Comparison of ENCODE assay signal across 8 cellular contexts in the genomic region with DNA sequence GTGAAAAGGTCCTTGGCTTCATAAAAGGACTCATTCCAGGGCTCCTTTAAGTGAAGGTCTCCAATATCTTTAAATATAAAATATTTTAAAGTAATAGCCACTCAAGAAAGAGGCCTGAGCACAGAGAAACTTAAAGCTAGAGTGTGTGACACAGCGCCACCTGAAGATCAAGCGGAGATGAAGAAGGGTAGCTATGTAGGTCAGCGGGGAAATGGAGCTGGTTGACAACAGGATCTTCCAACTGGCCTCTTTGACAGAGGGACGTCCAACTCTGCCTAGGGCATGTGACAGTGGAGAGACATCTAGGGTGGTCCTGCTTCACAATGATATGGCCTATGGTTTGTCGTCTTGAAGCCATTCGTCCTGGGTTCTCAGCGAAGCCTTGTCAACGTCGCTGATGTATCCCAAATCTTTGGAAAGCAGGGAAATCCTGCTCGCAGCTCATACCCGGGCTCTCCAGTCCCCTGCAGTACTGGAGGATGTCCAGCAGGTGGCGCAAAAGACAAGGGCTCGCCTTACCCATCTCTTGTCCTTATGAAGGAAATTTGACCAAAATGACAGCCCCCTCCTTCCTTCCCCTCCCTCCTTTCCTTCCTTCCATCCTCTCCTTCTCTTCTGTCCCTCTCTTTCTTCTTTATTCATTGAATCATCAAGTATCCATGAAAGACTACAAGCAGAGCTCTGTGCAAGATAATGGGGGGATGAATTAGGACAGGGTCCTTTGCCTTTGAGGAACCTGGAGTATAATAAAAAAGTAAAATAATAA. TPM values are rescaled to one million over a fixed set of nuclear protein-coding genes. Genes with fewer than 3 reads are reported as not detected.
A peak's percentile ranks its signal among the peaks of the same experiment; 100 is the strongest.
DNase-seq lines count a peak whose midpoint lies in the region; ATAC-seq and TF ChIP-seq lines count a peak whose summit lies in the region.

No MANE protein-coding gene starts in this region.

- H3K79me1 ChIP-seq in trophoblast cell (ENCODE audit: low read length), result peaks cover 4% of the 10 kb centered on the region

- H3K27ac ChIP-seq in trophoblast cell (ENCODE audit: low read depth, low read length) (no peak overlapping the region), uterus (peak overlapping the region in 1 of 2 donors; percentile 55)

- no CpG with 5 or more reads among the region's 13 CpGs for WGBS in trophoblast cell (ENCODE audit: extremely low coverage, insufficient coverage, insufficient read length)

- no peak for ATAC-seq in HG02571 (IDR thresholded peaks at IDR 0.05; ENCODE audit: unreplicated experiment)

- no peak overlapping the region for H3K4me3 ChIP-seq in trophoblast cell (ENCODE audit: low read depth, low read length)
- H3K4me3 ChIP-seq in uterus, result no peak overlapping the region

- H3K27me3 Mint-ChIP-seq in activated naive CD4-positive, alpha-beta T cell treated with anti-CD3 and anti-CD28 coated beads for 36 hours (ENCODE audit: low read depth), result no peaks in the 10 kb centered on the region
- H3K27me3 Mint-ChIP-seq in glutamatergic neuron (ENCODE audit: unreplicated experiment), result no peaks in the 10 kb centered on the region

- TF ChIP-seq POLR2A in uterus (IDR thresholded peaks at IDR 0.05), result peak in 1 of 2 donors; percentile 15

- DNase-seq in ELR (ENCODE audit: low read depth) (peak; percentile 76), HUDEP-2 (lab: John Stamatoyannopoulos, UW; ENCODE audit: unreplicated experiment in 76 of 76) (peak in 57 of 76 experiments; percentile 6 to 74 (median 36)), SK-MEL-5 (ENCODE audit: low read depth, low spot score) (peak; percentile 79), glutamatergic neuron (peak; percentile 84), trophoblast cell (peak; percentile 33 to 81), uterus (peak; percentile 83 to 85)
- DNase-seq in activated naive CD4-positive, alpha-beta T cell treated with anti-CD3 and anti-CD28 coated beads for 36 hours, result peak; percentile 78

- H3K9ac ChIP-seq in trophoblast cell (ENCODE audit: low read length), result no peak overlapping the region

- H4K12ac ChIP-seq in trophoblast cell (ENCODE audit: low read depth, low read length), result no peak overlapping the region

- no peak overlapping the region for H2BK12ac ChIP-seq in trophoblast cell (ENCODE audit: low read length)

- H3K4me1 ChIP-seq in trophoblast cell (ENCODE audit: control insufficient read depth in 1 of 2, insufficient read depth in 2 of 2, low read length in 2 of 2) (peaks cover 5% of the 10 kb centered on the region in 2 experiments), uterus (peaks cover 0 to under 1% of the 10 kb centered on the region in 2 donors)

- H3K4me2 ChIP-seq in trophoblast cell (ENCODE audit: low read length), result peak overlapping the region; percentile 25

- H3K9me3 Mint-ChIP-seq in activated naive CD4-positive, alpha-beta T cell treated with anti-CD3 and anti-CD28 coated beads for 36 hours, result no peaks in the 10 kb centered on the region
- no peaks in the 10 kb centered on the region for H3K9me3 Mint-ChIP-seq in glutamatergic neuron (ENCODE audit: unreplicated experiment)

- H3K9me3 ChIP-seq in trophoblast cell (ENCODE audit: insufficient read depth, low read depth, low read length) (no peaks in the 10 kb centered on the region), uterus (no peaks in the 10 kb centered on the region)

- no peak overlapping the region for H3K4ac ChIP-seq in trophoblast cell (ENCODE audit: low read depth, low read length)

- H2BK120ac ChIP-seq in trophoblast cell (ENCODE audit: insufficient read depth, low read length, poor library complexity), result no peak overlapping the region

- H3K27me3 ChIP-seq in trophoblast cell (ENCODE audit: insufficient read depth, low read length) (no peaks in the 10 kb centered on the region), uterus (no peaks in the 10 kb centered on the region)

- H3K4me3 Mint-ChIP-seq in activated naive CD4-positive, alpha-beta T cell treated with anti-CD3 and anti-CD28 coated beads for 36 hours, result no peak overlapping the region
- H3K4me3 Mint-ChIP-seq in glutamatergic neuron (ENCODE audit: unreplicated experiment), result no peak overlapping the region

- intact Hi-C loops in activated naive CD4-positive, alpha-beta T cell treated with anti-CD3 and anti-CD28 coated beads for 36 hours (cut with micrococcal nuclease), result loop anchor here (1.0 to 10.0 kb wide), 3 partner anchors 119 to 722 kb away; no protein-coding TSS in a partner anchor
- intact Hi-C loops in uterus (cut with DNase I; ENCODE audit: low total_unique reads), result loop anchor here (2.0 kb wide), 1 partner anchor 118 kb away; no protein-coding TSS in a partner anchor

- H3K4me1 Mint-ChIP-seq in activated naive CD4-positive, alpha-beta T cell treated with anti-CD3 and anti-CD28 coated beads for 36 hours (ENCODE audit: low read depth), result no peaks in the 10 kb centered on the region
- H3K4me1 Mint-ChIP-seq in glutamatergic neuron (ENCODE audit: low read depth, unreplicated experiment), result no peaks in the 10 kb centered on the region

- in situ Hi-C loops in SK-MEL-5 (cut with HindIII; ENCODE audit: low pct_unique_long_range_greater_than_20kb, low sequenced_read_pairs), result no loop called here

- no peak overlapping the region for H4K91ac ChIP-seq in trophoblast cell (ENCODE audit: low read depth, low read length)

- no peak overlapping the region for H2BK5ac ChIP-seq in trophoblast cell (ENCODE audit: low read depth, low read length, poor library complexity)

- TF ChIP-seq CTCF in glutamatergic neuron (IDR thresholded peaks at IDR 0.05; ENCODE audit: partially characterized antibody, unreplicated experiment) (peak; percentile 97), uterus (IDR thresholded peaks at IDR 0.05) (peak; percentile 91 to 98 (median 95))

- no peak overlapping the region for H3K14ac ChIP-seq in trophoblast cell (ENCODE audit: low read length)

- no peak overlapping the region for H2AK5ac ChIP-seq in trophoblast cell (ENCODE audit: low read length)

- CTCF ChIA-PET in activated naive CD4-positive, alpha-beta T cell treated with anti-CD3 and anti-CD28 coated beads for 36 hours (lab: Charles Lee), result interaction anchor here (0.5 to 9.4 kb wide), 33 partner anchors 9 to 705 kb away, joined by 3 to 127 read pairs (median 4); no protein-coding TSS in a partner anchor

- H3K36me3 ChIP-seq in trophoblast cell (ENCODE audit: control insufficient read depth in 1 of 2, insufficient read depth in 2 of 2, low read length in 2 of 2) (no peaks in the 10 kb centered on the region), uterus (no peaks in the 10 kb centered on the region)

- H3K79me2 ChIP-seq in trophoblast cell (ENCODE audit: control insufficient read depth, insufficient read depth, low read length, poor library complexity), result no peaks in the 10 kb centered on the region

- no peak overlapping the region for H2AFZ ChIP-seq in trophoblast cell (ENCODE audit: insufficient read depth, low read length, poor library complexity)

- no peak overlapping the region for H3K23ac ChIP-seq in trophoblast cell (ENCODE audit: low read length)

- H3K27ac Mint-ChIP-seq in activated naive CD4-positive, alpha-beta T cell treated with anti-CD3 and anti-CD28 coated beads for 36 hours, result no peak overlapping the region
- no peak overlapping the region for H3K27ac Mint-ChIP-seq in glutamatergic neuron (ENCODE audit: unreplicated experiment)

- no peak overlapping the region for H4K8ac ChIP-seq in trophoblast cell (ENCODE audit: low read depth, low read length)

- no peak overlapping the region for H3K18ac ChIP-seq in trophoblast cell (ENCODE audit: low read length)

- no peaks in the 10 kb centered on the region for H3K36me3 Mint-ChIP-seq in activated naive CD4-positive, alpha-beta T cell treated with anti-CD3 and anti-CD28 coated beads for 36 hours (ENCODE audit: low read depth)
- H3K36me3 Mint-ChIP-seq in glutamatergic neuron (ENCODE audit: unreplicated experiment), result no peaks in the 10 kb centered on the region

RNA-seq across cellular contexts. Expression of gene LONRF2, which starts 59.6 kb away (rescaled TPM):
- total RNA-seq in SK-MEL-5 (2014; rRNA removed; shearing (Covaris generic)), result 12.1 and 12.3 TPM in 2 replicates
- polyA plus RNA-seq in SK-MEL-5 (2015; cell fraction: cytosol; rRNA removed), result 8.8 and 9.0 TPM in 2 replicates
- polyA plus RNA-seq in SK-MEL-5 (2015; cell fraction: nucleus; rRNA removed), result 31.1 and 34.2 TPM in 2 replicates
- total RNA-seq in activated naive CD4-positive, alpha-beta T cell treated with anti-CD3 and anti-CD28 coated beads for 36 hours, result not detected
- total RNA-seq in glutamatergic neuron (ENCODE audit: unreplicated experiment), result 1.3 TPM
- polyA plus RNA-seq in trophoblast cell (2013), result 1.8 and 2.0 TPM in 2 replicates
- 100 to 1,000 TPM in 1 of 4 donors, 10 to 100 TPM in 3; 27.9 to 188 (median 58.5) TPM for total RNA-seq in uterus
